ENCODE assay signal across 21 cellular contexts in genomic region chr1:196306421-196306820, GRCh38.
DNase-seq lines count a peak whose midpoint lies in the region; ATAC-seq, FAIRE-seq and TF ChIP-seq lines count a peak whose summit lies in the region.
"Had no signal": no experiment of that assay in that cellular context is flagged by ENCODE, and none has a peak within 500 bp of the region (broad histone marks: within the 10 kb centered on the region; RNA-seq: fewer than 3 reads in every experiment).

No MANE protein-coding gene starts in this region.

- H3K4me1 Mint-ChIP-seq in GM23338 (peaks cover 52% of the 10 kb centered on the region), endodermal cell (peaks cover 24% of the 10 kb centered on the region)

- peaks cover 31% of the 10 kb centered on the region for H3K4me1 ChIP-seq in GM23338 (ENCODE audit: insufficient read depth)
- peaks cover 6% of the 10 kb centered on the region; the same call in 1 of the 2 replicates for H3K4me1 ChIP-seq in OCI-LY3 (ENCODE audit: low read length)
- H3K4me1 ChIP-seq in endodermal cell (ENCODE audit: control insufficient read depth, insufficient read depth, low read length) = peaks cover 9% of the 10 kb centered on the region
- H3K4me1 ChIP-seq in keratinocyte (ENCODE audit: control insufficient read depth, extremely low read depth, insufficient read depth, low read length) = no peaks in the 10 kb centered on the region

- H3K27ac Mint-ChIP-seq in GM23338 (no peak overlapping the region; the same call in 1 of the 2 replicates), endodermal cell (peak overlapping the region; percentile 80)

- H3K27me3 Mint-ChIP-seq in GM23338 (ENCODE audit: insufficient read depth, low read depth, poor library complexity) (peaks cover 2% of the 10 kb centered on the region), endodermal cell (ENCODE audit: insufficient read depth) (no peaks in the 10 kb centered on the region)

- H3K4me3 ChIP-seq in GM23338 = no peak overlapping the region
- no peak overlapping the region for H3K4me3 ChIP-seq in OCI-LY3 (ENCODE audit: low read length)
- H3K4me3 ChIP-seq in endodermal cell (ENCODE audit: low read length) = peak overlapping the region; percentile 43
- H3K4me3 ChIP-seq in keratinocyte (ENCODE audit: control insufficient read depth in 2 of 3, extremely low read depth in 1 of 3, insufficient read depth in 2 of 3, low read depth in 1 of 3, low read length in 3 of 3) = no peak overlapping the region
- H3K4me3 ChIP-seq: HAP-1 had no signal

- H3K9me1 ChIP-seq in keratinocyte (ENCODE audit: control insufficient read depth, extremely low read depth, insufficient read depth, low read length) = no peaks in the 10 kb centered on the region

- H4K20me1 ChIP-seq in GM23338 (replicated peaks; ENCODE audit: insufficient read depth) (no peaks in the 10 kb centered on the region), OCI-LY3 (ENCODE audit: insufficient read depth, low read length) (no peaks in the 10 kb centered on the region), keratinocyte (ENCODE audit: control insufficient read depth, extremely low read depth, insufficient read depth, low read length) (no peaks in the 10 kb centered on the region)

- ATAC-seq in GM23338 (peak; percentile 94), HG02759 (IDR thresholded peaks at IDR 0.05; ENCODE audit: unreplicated experiment) (no peak), HG03432 (IDR thresholded peaks at IDR 0.05; ENCODE audit: unreplicated experiment) (no peak)
- ATAC-seq: Panc1 had no signal

- H3K9ac ChIP-seq in OCI-LY3 (ENCODE audit: low read length) = no peak overlapping the region
- no peak overlapping the region for H3K9ac ChIP-seq in endodermal cell (ENCODE audit: extremely low read depth, low read length, poor library complexity, severe bottlenecking)
- no peak overlapping the region for H3K9ac ChIP-seq in keratinocyte (ENCODE audit: control insufficient read depth, extremely low read depth, insufficient read depth, low read length)
- H3K9ac ChIP-seq: SK-N-SH had no signal

- no peak for FAIRE-seq in keratinocyte (lab: Jason Lieb, UNC)
- FAIRE-seq: GM12892 had no signal

- H3K9me2 ChIP-seq in GM23338 (ENCODE audit: insufficient read depth) = no peaks in the 10 kb centered on the region
- H3K9me2 ChIP-seq: SK-N-SH had no signal

- H3K27me3 ChIP-seq in GM23338 (ENCODE audit: insufficient read depth) = no peaks in the 10 kb centered on the region
- H3K27me3 ChIP-seq in OCI-LY3 (ENCODE audit: low read depth, low read length) = no peaks in the 10 kb centered on the region
- H3K27me3 ChIP-seq in endodermal cell (ENCODE audit: control insufficient read depth, insufficient read depth, low read length, poor library complexity, severe bottlenecking) = no peaks in the 10 kb centered on the region
- H3K27me3 ChIP-seq in keratinocyte (ENCODE audit: control insufficient read depth, extremely low read depth, insufficient read depth, low read length) = no peaks in the 10 kb centered on the region

- DNase-seq in GM23338 (ENCODE audit: low spot score) (peak; percentile 72), endodermal cell (peak; percentile 83), keratinocyte (ENCODE audit: low read depth, low spot score) (no peak), DMS79 treated with DMSO at 0.1 percent for 48 hours (lab: John Stamatoyannopoulos, UW) (no peak)
- no peak for DNase-seq in stimulated activated CD4-positive, alpha-beta T cell treated with anti-CD3 and anti-CD28 coated beads, Interleukin-2, amount 100 ng/mL, for 24 hours
- DNase-seq: C1 segment of cervical spinal cord, KBM-7, NCI-H1417 treated with DMSO at 0.1 percent for 48 hours, NCI-H1930, NCI-H2171 treated with DMSO at 0.1 percent for 48 hours, NCI-H446 treated with DMSO at 0.1 percent for 48 hours, NCI-H748 treated with DMSO at 0.1 percent for 48 hours, Right ventricle myocardium superior, SK-N-SH had no signal

- H3K79me2 ChIP-seq in GM23338 (replicated peaks; ENCODE audit: insufficient read depth) = no peaks in the 10 kb centered on the region
- no peaks in the 10 kb centered on the region for H3K79me2 ChIP-seq in OCI-LY3 (ENCODE audit: low read length)
- H3K79me2 ChIP-seq in keratinocyte (ENCODE audit: control insufficient read depth, insufficient read depth, low read length) = no peaks in the 10 kb centered on the region

- peaks cover 3% of the 10 kb centered on the region; the same call in 2 of the 3 replicates for H3K36me3 Mint-ChIP-seq in GM23338 (ENCODE audit: low read depth)
- peaks cover 3% of the 10 kb centered on the region for H3K36me3 Mint-ChIP-seq in endodermal cell (ENCODE audit: low read depth)

- H3K9me3 Mint-ChIP-seq in GM23338 = no peaks in the 10 kb centered on the region
- no peaks in the 10 kb centered on the region for H3K9me3 Mint-ChIP-seq in endodermal cell

- no peaks in the 10 kb centered on the region for H3F3A ChIP-seq in GM23338 (replicated peaks; ENCODE audit: low read depth)

- no peak for TF ChIP-seq CTCF in GM23338 (conservative IDR thresholded peaks at IDR 0.05; ENCODE audit: low read depth in 2 of 2)
- no peak for TF ChIP-seq CTCF in OCI-LY3 (IDR thresholded peaks at IDR 0.05; ENCODE audit: low read depth, low read length)
- TF ChIP-seq CTCF in endodermal cell (conservative IDR thresholded peaks at IDR 0.05) = no peak
- TF ChIP-seq CTCF in keratinocyte (optimal IDR thresholded peaks at IDR 0.05 in 1 of 3, IDR thresholded peaks at IDR 0.05 in 1 of 3, conservative IDR thresholded peaks at IDR 0.05 in 1 of 3; ENCODE audit: extremely low read depth in 1 of 3, insufficient read depth in 2 of 3, low read length in 3 of 3) = no peak

- H3K4me3 Mint-ChIP-seq in GM23338 = no peak overlapping the region
- peak overlapping the region; percentile 5 for H3K4me3 Mint-ChIP-seq in endodermal cell

- 44% methylated on average over 1 of the region's 2 CpGs; no CpG with 5 or more reads in 1 of the 2 experiments for WGBS in endodermal cell (ENCODE audit: insufficient coverage in 1 of 2, insufficient read length in 1 of 2), 2 experiments

- H3K9me3 ChIP-seq in OCI-LY3 (ENCODE audit: insufficient read depth, low read length) = peaks cover 7% of the 10 kb centered on the region; the same call in 1 of the 2 replicates
- H3K9me3 ChIP-seq in endodermal cell (ENCODE audit: control insufficient read depth, low read length) = no peaks in the 10 kb centered on the region
- H3K9me3 ChIP-seq in keratinocyte (ENCODE audit: control insufficient read depth, low read depth, low read length) = no peaks in the 10 kb centered on the region
- H3K9me3 ChIP-seq: HAP-1, SK-N-SH had no signal

- H3K27ac ChIP-seq in GM23338 (ENCODE audit: low read depth) (no peak overlapping the region), OCI-LY3 (ENCODE audit: low read length) (no peak overlapping the region), endodermal cell (ENCODE audit: low read depth, low read length) (no peak overlapping the region), keratinocyte (ENCODE audit: control insufficient read depth, insufficient read depth, low read length) (no peak overlapping the region)
- H3K27ac ChIP-seq: HL-60 had no signal

- no peak overlapping the region for H2AFZ ChIP-seq in GM23338
- H2AFZ ChIP-seq in OCI-LY3 (ENCODE audit: low read depth, low read length) = peak overlapping the region; percentile 52
- peak overlapping the region; percentile 4 for H2AFZ ChIP-seq in keratinocyte (ENCODE audit: control insufficient read depth, low read length)

- peak overlapping the region; percentile 8; the same call in 1 of the 2 replicates for H3K4me2 ChIP-seq in GM23338
- no peak overlapping the region for H3K4me2 ChIP-seq in OCI-LY3 (ENCODE audit: low read length)
- no peak overlapping the region for H3K4me2 ChIP-seq in keratinocyte (ENCODE audit: control insufficient read depth, extremely low read depth, insufficient read depth, low read depth, low read length)
- H3K4me2 ChIP-seq: SK-N-SH had no signal

- H3K36me3 ChIP-seq in GM23338 (ENCODE audit: insufficient read depth) (no peaks in the 10 kb centered on the region), OCI-LY3 (replicated peaks; ENCODE audit: low read depth, low read length) (peaks cover 13% of the 10 kb centered on the region), endodermal cell (ENCODE audit: control insufficient read depth, insufficient read depth, low read length) (no peaks in the 10 kb centered on the region), keratinocyte (ENCODE audit: control insufficient read depth in 2 of 2, extremely low read depth in 1 of 2, insufficient read depth in 2 of 2, low read length in 2 of 2) (no peaks in the 10 kb centered on the region)
- H3K36me3 ChIP-seq: HAP-1 had no signal

- dilution Hi-C loops in keratinocyte (cut with MboI; ENCODE audit: extremely low pct_ligation_motif_present, low sequenced_read_pairs) = no loop called here

TF ChIP-seq in GM23338, 12 proteins besides CTCF, POLR2A, EP300 and RAD21 (continues in another document):
- TF ChIP-seq NANOG (IDR thresholded peaks at IDR 0.05; ENCODE audit: borderline replicate concordance) = 0 out of 2 replicates have a peak, but pooled peaks have one; percentile 6

Comparison
In these comparisons a context has a peak if more than half of its experiments do, and no peak if none do; other contexts are left out.
1. DNase-seq: peak in GM23338 (single experiment) and endodermal cell (single experiment); none in keratinocyte (single experiment), stimulated activated CD4-positive, alpha-beta T cell treated with anti-CD3 and anti-CD28 coated beads, Interleukin-2, amount 100 ng/mL, for 24 hours (0 of 2) and DMS79 treated with DMSO at 0.1 percent for 48 hours (single experiment).